In the genomic region with DNA sequence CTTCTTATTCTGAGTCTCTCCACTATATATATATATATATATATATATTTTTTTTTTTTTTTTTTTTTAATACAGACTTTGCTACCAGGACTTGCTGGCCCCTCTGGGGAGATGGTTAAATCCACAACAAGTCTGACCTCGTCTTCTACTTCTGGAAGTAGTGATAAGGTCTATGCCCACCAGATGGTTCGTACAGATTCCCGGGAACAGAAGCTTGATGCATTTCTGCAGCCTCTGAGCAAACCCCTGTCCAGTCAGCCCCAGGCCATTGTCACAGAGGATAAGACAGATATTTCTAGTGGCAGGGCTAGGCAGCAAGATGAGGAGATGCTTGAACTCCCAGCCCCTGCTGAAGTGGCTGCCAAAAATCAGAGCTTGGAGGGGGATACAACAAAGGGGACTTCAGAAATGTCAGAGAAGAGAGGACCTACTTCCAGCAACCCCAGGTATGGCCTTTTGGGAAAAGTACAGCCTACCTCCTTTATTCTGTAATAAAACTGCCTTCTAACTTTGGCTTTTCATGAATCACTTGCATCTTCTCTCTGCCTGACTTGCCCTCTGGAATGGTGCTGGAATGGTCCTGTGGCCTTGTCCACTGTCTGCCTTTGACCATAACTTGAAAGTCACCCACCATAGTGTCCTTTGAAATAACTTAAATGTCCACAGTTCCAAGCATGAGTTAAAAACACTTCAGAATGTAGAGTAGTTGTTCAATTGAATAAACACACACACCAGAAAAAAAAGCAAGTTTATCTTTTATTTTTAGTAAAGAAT, we compare ENCODE assay signal across 22 cellular contexts. TPM values are rescaled to one million over a fixed set of nuclear protein-coding genes. Genes with fewer than 3 reads are reported as not detected.
DNase-seq lines count a peak whose midpoint lies in the region; ATAC-seq, FAIRE-seq and TF ChIP-seq lines count a peak whose summit lies in the region.
"Had no signal": no experiment of that assay in that cellular context is flagged by ENCODE, and none has a peak within 500 bp of the region (broad histone marks: within the 10 kb centered on the region; RNA-seq: fewer than 3 reads in every experiment).

No MANE protein-coding gene starts in this region.

- dilution Hi-C loops in endothelial cell of umbilical vein (cut with MboI; ENCODE audit: extremely low pct_ligation_motif_present, low sequenced_read_pairs), result no loop called here

- peaks cover 61% of the 10 kb centered on the region for H3K36me3 Mint-ChIP-seq in T-helper 2 cell treated with Interferon-gamma antibody and Interleukin-4, amounts not matched to agents 5 μg/mL and 100 μg/mL, for 36 hours (ENCODE audit: low read depth)

- H3K4me1 Mint-ChIP-seq in T-helper 2 cell treated with Interferon-gamma antibody and Interleukin-4, amounts not matched to agents 5 μg/mL and 100 μg/mL, for 36 hours (ENCODE audit: low read depth), result peaks cover 6% of the 10 kb centered on the region

- DNase-seq in T-helper 2 cell treated with Interferon-gamma antibody and Interleukin-4, amounts not matched to agents 5 μg/mL and 100 μg/mL, for 36 hours (ENCODE audit: low spot score), result no peak
- DNase-seq in T-helper 2 cell (no peak), right atrium auricular region (ENCODE audit: low spot score) (no peak), left ventricle myocardium superior (no peak), endothelial cell of umbilical vein (ENCODE audit: low read depth, low spot score) (no peak), aorta (no peak), DMS153 (lab: John Stamatoyannopoulos, UW) (no peak)
- DNase-seq: CD8-positive, alpha-beta memory T cell; DMS 273 treated with DMSO at 0.1 percent for 48 hours; DMS79 treated with DMSO at 0.1 percent for 48 hours; NCI-H2029; NCI-H446; NCI-H524 treated with DMSO at 0.1 percent for 48 hours; NCI-H774; PC-3; SJCRH30 had no signal

- H3K9me3 ChIP-seq in right atrium auricular region, result no peaks in the 10 kb centered on the region
- H3K9me3 ChIP-seq in endothelial cell of umbilical vein (replicated peaks; ENCODE audit: control insufficient read depth, insufficient read depth, low read length), result no peaks in the 10 kb centered on the region
- no peaks in the 10 kb centered on the region for H3K9me3 ChIP-seq in aorta (ENCODE audit: control insufficient read depth, low read length)
- H3K9me3 ChIP-seq: SJCRH30 had no signal

- H3K9me1 ChIP-seq in endothelial cell of umbilical vein (replicated peaks; ENCODE audit: control insufficient read depth, extremely low read depth, insufficient read depth, low read length), result no peaks in the 10 kb centered on the region

- H3K79me2 ChIP-seq in endothelial cell of umbilical vein (ENCODE audit: control insufficient read depth, insufficient read depth, low read length), result no peaks in the 10 kb centered on the region

- H3K36me3 ChIP-seq in right atrium auricular region (peaks cover 48% of the 10 kb centered on the region), endothelial cell of umbilical vein (ENCODE audit: control insufficient read depth in 2 of 2, extremely low read depth in 1 of 2, insufficient read depth in 2 of 2, low read length in 2 of 2) (peaks cover 13 to 15% of the 10 kb centered on the region in 2 experiments), aorta (ENCODE audit: control insufficient read depth in 1 of 2, insufficient read depth in 2 of 2, low read length in 1 of 2) (peaks cover 12 to 15% of the 10 kb centered on the region in 2 donors)

- no peak overlapping the region for H3K4me3 Mint-ChIP-seq in T-helper 2 cell treated with Interferon-gamma antibody and Interleukin-4, amounts not matched to agents 5 μg/mL and 100 μg/mL, for 36 hours
- H3K4me3 Mint-ChIP-seq: B cell; CD14-positive monocyte; CD8-positive, alpha-beta memory T cell had no signal

- H3K27ac Mint-ChIP-seq in T-helper 2 cell treated with Interferon-gamma antibody and Interleukin-4, amounts not matched to agents 5 μg/mL and 100 μg/mL, for 36 hours, result peak overlapping the region; percentile 6
- H3K27ac Mint-ChIP-seq: B cell had no signal

- no peaks in the 10 kb centered on the region for H3K27me3 Mint-ChIP-seq in T-helper 2 cell treated with Interferon-gamma antibody and Interleukin-4, amounts not matched to agents 5 μg/mL and 100 μg/mL, for 36 hours (ENCODE audit: low read depth)
- H3K27me3 Mint-ChIP-seq: B cell; CD8-positive, alpha-beta memory T cell had no signal

- no peaks in the 10 kb centered on the region for H3K27me3 ChIP-seq in right atrium auricular region
- H3K27me3 ChIP-seq in endothelial cell of umbilical vein (ENCODE audit: control insufficient read depth in 2 of 2, insufficient read depth in 2 of 2, low read length in 2 of 2), result no peaks in the 10 kb centered on the region
- no peaks in the 10 kb centered on the region for H3K27me3 ChIP-seq in aorta (ENCODE audit: control insufficient read depth in 1 of 2, insufficient read depth in 2 of 2, low read length in 1 of 2)
- H3K27me3 ChIP-seq: SJCRH30 had no signal

- H3K4me3 ChIP-seq in right atrium auricular region (no peak overlapping the region), endothelial cell of umbilical vein (replicated peaks in 1 of 3; ENCODE audit: insufficient read depth in 1 of 3, low read depth in 1 of 3, low read length in 3 of 3) (no peak overlapping the region), aorta (ENCODE audit: low read length in 2 of 2) (no peak overlapping the region)
- H3K4me3 ChIP-seq: SJCRH30 had no signal

- H3K27ac ChIP-seq in right atrium auricular region (peak overlapping the region; percentile 16 to 48), endothelial cell of umbilical vein (ENCODE audit: insufficient read depth, low read depth, low read length) (no peak overlapping the region), aorta (ENCODE audit: low read depth in 1 of 2, low read length in 2 of 2) (peak overlapping the region; percentile 1 to 17)
- H3K27ac ChIP-seq: 22Rv1, SJCRH30 had no signal

- WGBS in aorta, 2 donors, result 73 to 75% methylated on average over 3 of the region's 3 CpGs

- BruUV-seq in endothelial cell of umbilical vein (replicated peaks; lab: Mats Ljungman, UMichigan), result no TSS peak

- ATAC-seq in left ventricle myocardium superior (no peak), aorta (ENCODE audit: low FRiP score) (no peak), HG03097 (IDR thresholded peaks at IDR 0.05; ENCODE audit: low FRiP score, unreplicated experiment) (no peak)
- ATAC-seq: PC-3 had no signal

- H3K4me2 ChIP-seq in endothelial cell of umbilical vein (ENCODE audit: insufficient read depth, low read length), result no peak overlapping the region

- H2AFZ ChIP-seq in endothelial cell of umbilical vein (ENCODE audit: low read depth, low read length), result no peak overlapping the region

- H3K4me1 ChIP-seq in right atrium auricular region (peaks cover 0 to 44% of the 10 kb centered on the region in 2 donors), endothelial cell of umbilical vein (ENCODE audit: control insufficient read depth, extremely low read depth, insufficient read depth, low read length) (no peaks in the 10 kb centered on the region), aorta (ENCODE audit: control insufficient read depth in 1 of 2, insufficient read depth in 2 of 2, low read length in 2 of 2) (peaks cover 0 to 4% of the 10 kb centered on the region in 2 donors)
- H3K4me1 ChIP-seq: SJCRH30 had no signal

- no peaks in the 10 kb centered on the region for H4K20me1 ChIP-seq in endothelial cell of umbilical vein (replicated peaks; ENCODE audit: control insufficient read depth, extremely low read depth, insufficient read depth, low read length)

- peak; percentile 37 for FAIRE-seq in endothelial cell of umbilical vein (lab: Jason Lieb, UNC)
- FAIRE-seq: H54, HTR-8/SVneo had no signal

- no peak overlapping the region for H3K9ac ChIP-seq in endothelial cell of umbilical vein (replicated peaks; ENCODE audit: extremely low read depth, insufficient read depth, low read length)

- POLR2A ChIA-PET in endothelial cell of umbilical vein (lab: Charles Lee), result interaction anchor here (0.7 kb wide), 1 partner anchor 40 kb away, joined by 3 read pairs; no protein-coding TSS in a partner anchor

- H3K9me3 Mint-ChIP-seq in T-helper 2 cell treated with Interferon-gamma antibody and Interleukin-4, amounts not matched to agents 5 μg/mL and 100 μg/mL, for 36 hours, result no peaks in the 10 kb centered on the region
- H3K9me3 Mint-ChIP-seq: CD8-positive, alpha-beta memory T cell had no signal

- CTCF ChIA-PET in endothelial cell of umbilical vein (lab: Charles Lee), result interaction anchor here (1.1 to 7.6 kb wide), 9 partner anchors 8 to 229 kb away, joined by 3 to 141 read pairs (median 6); no protein-coding TSS in a partner anchor

- intact Hi-C loops in left ventricle myocardium superior (cut with micrococcal nuclease) (no loop called here), endothelial cell of umbilical vein (cut with micrococcal nuclease) (no loop called here), aorta (cut with DNase I) (no loop called here)

- TF ChIP-seq POLR2A in endothelial cell of umbilical vein (IDR thresholded peaks at IDR 0.05; ENCODE audit: low read depth, low read length), result no peak

- no peak for TF ChIP-seq CTCF in right atrium auricular region (IDR thresholded peaks at IDR 0.05)
- TF ChIP-seq CTCF in endothelial cell of umbilical vein (IDR thresholded peaks at IDR 0.05; ENCODE audit: extremely low read depth in 1 of 2, insufficient read depth in 1 of 2, low read depth in 1 of 2, low read length in 2 of 2), result no peak

RNA-seq across cellular contexts. Expression of gene MLH1, which starts 32.4 kb away (rescaled TPM):
- total RNA-seq in right atrium auricular region (10 to 100 TPM; 36.0 to 37.8 TPM), left ventricle myocardium superior (38.8 TPM), endothelial cell of umbilical vein (30.1 and 32.9 TPM in 2 replicates), aorta (10 to 100 TPM; 26.0 to 28.0 TPM)
- polyA plus RNA-seq in endothelial cell of umbilical vein (19.2 and 22.2 TPM in 2 replicates), aorta (10 to 100 TPM; 19.5 to 21.9 TPM)
- 28.7 and 35.5 TPM in 2 replicates for polyA plus RNA-seq in endothelial cell of umbilical vein (2011; cell fraction: cytosol; rRNA removed)
- polyA plus RNA-seq in endothelial cell of umbilical vein (2011; cell fraction: nucleus; rRNA removed), result 36.9 and 37.4 TPM in 2 replicates
- 21.1 and 24.6 TPM in 2 replicates for polyA plus RNA-seq in endothelial cell of umbilical vein (2012)
- 28.9 and 39.7 TPM in 2 replicates for polyA minus RNA-seq in endothelial cell of umbilical vein
- 27.9 TPM for polyA minus RNA-seq in endothelial cell of umbilical vein (2011; cell fraction: cytosol; rRNA and poly(A)+ RNA removed)
- 23.3 and 25.9 TPM in 2 replicates for polyA minus RNA-seq in endothelial cell of umbilical vein (2011; cell fraction: nucleus; rRNA and poly(A)+ RNA removed)

RNA-seq across cellular contexts. Expression of gene EPM2AIP1, which starts 32.8 kb away (rescaled TPM):
- total RNA-seq in right atrium auricular region (10 to 100 TPM; 10.3 TPM), left ventricle myocardium superior (19.1 TPM), endothelial cell of umbilical vein (13.9 and 15.1 TPM in 2 replicates), aorta (10 to 100 TPM; 20.5 to 21.0 TPM)
- polyA plus RNA-seq in endothelial cell of umbilical vein (4.5 and 5.4 TPM in 2 replicates), aorta (10 to 100 TPM in 1 of 2 donors, 1 to 10 TPM in 1; 2.5 to 10.4 TPM)
- polyA plus RNA-seq in endothelial cell of umbilical vein (2011; cell fraction: cytosol; rRNA removed), result 3.2 and 3.8 TPM in 2 replicates
- polyA plus RNA-seq in endothelial cell of umbilical vein (2011; cell fraction: nucleus; rRNA removed), result 7.8 and 13.7 TPM in 2 replicates
- 5.9 and 8.0 TPM in 2 replicates for polyA plus RNA-seq in endothelial cell of umbilical vein (2012)
- 14.0 and 18.3 TPM in 2 replicates for polyA minus RNA-seq in endothelial cell of umbilical vein
- 7.6 TPM for polyA minus RNA-seq in endothelial cell of umbilical vein (2011; cell fraction: cytosol; rRNA and poly(A)+ RNA removed)
- 16.1 and 22.5 TPM in 2 replicates for polyA minus RNA-seq in endothelial cell of umbilical vein (2011; cell fraction: nucleus; rRNA and poly(A)+ RNA removed)
